ENCODE assay signal across 21 cellular contexts in the genomic region with DNA sequence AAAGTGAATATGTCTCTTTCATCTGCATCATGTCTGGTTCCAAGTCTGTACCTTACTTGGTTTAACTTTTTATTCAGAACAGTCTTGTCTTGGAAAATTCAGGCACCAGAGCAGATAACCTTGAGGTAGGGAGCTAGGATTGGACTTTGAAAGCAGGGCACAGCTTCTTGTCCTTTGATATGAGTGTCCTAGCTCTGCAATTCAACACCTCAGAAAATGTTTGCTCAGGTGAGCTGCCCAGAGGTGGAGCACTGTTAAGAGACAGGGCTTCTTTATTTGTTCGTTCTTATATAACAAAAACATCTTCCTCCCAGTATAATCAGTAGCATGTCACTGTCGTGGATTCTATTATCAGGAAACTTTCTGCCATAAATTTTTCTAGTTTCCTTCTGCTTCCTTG.
DNase-seq lines count a peak whose midpoint lies in the region; ATAC-seq and TF ChIP-seq lines count a peak whose summit lies in the region.
"Had no signal": no experiment of that assay in that cellular context is flagged by ENCODE, and none has a peak within 500 bp of the region (broad histone marks: within the 10 kb centered on the region; RNA-seq: fewer than 3 reads in every experiment).

No MANE protein-coding gene starts in this region.

- no peaks in the 10 kb centered on the region for H3K36me3 ChIP-seq in colonic mucosa
- H3K36me3 ChIP-seq: suprapubic skin had no signal

- H3K9me3 Mint-ChIP-seq in stimulated activated naive B cell treated with anti-CD40 and anti-IgM and Interleukin-4, amounts not matched to agents 10 μg/mL and 1 μg/mL and 100 μg/mL, for 72 hours, result no peaks in the 10 kb centered on the region
- H3K9me3 Mint-ChIP-seq: activated naive CD4-positive, alpha-beta T cell treated with anti-CD3 and anti-CD28 coated beads for 36 hours; naive B cell had no signal

- H3K9me3 ChIP-seq in colonic mucosa, result no peaks in the 10 kb centered on the region
- H3K9me3 ChIP-seq: BLaER1 treated with 17β-estradiol and CSF1 and Interleukin-3, amounts not matched to agents 10 nM and 100 nM; suprapubic skin had no signal

- DNase-seq in NCI-H748 (lab: John Stamatoyannopoulos, UW; ENCODE audit: unreplicated experiment) (peak; percentile 17), NCI-H748 treated with DMSO at 0.1 percent for 48 hours (lab: John Stamatoyannopoulos, UW) (no peak), NCI-H345 (lab: John Stamatoyannopoulos, UW) (peak; percentile 12), colonic mucosa (peak; percentile 42), amniotic stem cell (lab: John Stamatoyannopoulos, UW) (no peak), NCI-H1105 (lab: John Stamatoyannopoulos, UW) (no peak)
- DNase-seq in stimulated activated naive B cell treated with anti-CD40 and anti-IgM and Interleukin-4, amounts not matched to agents 10 μg/mL and 1 μg/mL and 100 μg/mL, for 72 hours, result no peak
- DNase-seq: activated CD4-positive, alpha-beta T cell treated with anti-CD3 and anti-CD28 coated beads for 1 hour; activated naive CD4-positive, alpha-beta T cell treated with anti-CD3 and anti-CD28 coated beads for 36 hours; activated T-cell treated with anti-CD3 and anti-CD28 coated beads, Interleukin-2, amount 50 U/mL, for 48 hours; anterior cingulate cortex; central memory CD4-positive, alpha-beta T cell; foreskin melanocyte; GM23248; hippocampal formation; naive B cell; occipital lobe; right cardiac atrium had no signal

- ATAC-seq in stimulated activated naive B cell treated with anti-CD40 and anti-IgM and Interleukin-4, amounts not matched to agents 10 μg/mL and 1 μg/mL and 100 μg/mL, for 72 hours (replicated peaks), result no peak
- no peak for ATAC-seq in HG03175 (IDR thresholded peaks at IDR 0.05; ENCODE audit: unreplicated experiment)
- ATAC-seq: right cardiac atrium had no signal

- no peak overlapping the region for H3K4me3 ChIP-seq in colonic mucosa
- H3K4me3 ChIP-seq: BLaER1 treated with 17β-estradiol and CSF1 and Interleukin-3, amounts not matched to agents 10 nM and 100 nM; GM23248; suprapubic skin had no signal

- intact Hi-C loops in colonic mucosa (cut with DNase I), result no loop called here

- no peaks in the 10 kb centered on the region for H3K27me3 Mint-ChIP-seq in stimulated activated naive B cell treated with anti-CD40 and anti-IgM and Interleukin-4, amounts not matched to agents 10 μg/mL and 1 μg/mL and 100 μg/mL, for 72 hours
- H3K27me3 Mint-ChIP-seq: naive B cell had no signal

- no peak overlapping the region for H3K27ac ChIP-seq in colonic mucosa
- H3K27ac ChIP-seq: BLaER1 treated with 17β-estradiol and CSF1 and Interleukin-3, amounts not matched to agents 10 nM and 100 nM; GM23248; suprapubic skin had no signal

- H3K27me3 ChIP-seq in colonic mucosa, result no peaks in the 10 kb centered on the region
- H3K27me3 ChIP-seq: BLaER1 treated with 17β-estradiol and CSF1 and Interleukin-3, amounts not matched to agents 10 nM and 100 nM; suprapubic skin had no signal

- no peak for TF ChIP-seq CTCF in colonic mucosa (IDR thresholded peaks at IDR 0.05)

- H3K9ac ChIP-seq in colonic mucosa (ENCODE audit: low read depth in 2 of 2, low read length in 2 of 2), result no peak overlapping the region
- H3K9ac ChIP-seq: BLaER1 treated with 17β-estradiol and CSF1 and Interleukin-3, amounts not matched to agents 10 nM and 100 nM; GM23248 had no signal

- H3K36me3 Mint-ChIP-seq in stimulated activated naive B cell treated with anti-CD40 and anti-IgM and Interleukin-4, amounts not matched to agents 10 μg/mL and 1 μg/mL and 100 μg/mL, for 72 hours, result peaks cover 33 to 43% of the 10 kb centered on the region in 2 donors

- H3K4me1 ChIP-seq in colonic mucosa, result no peaks in the 10 kb centered on the region
- H3K4me1 ChIP-seq: suprapubic skin had no signal

- no peak overlapping the region for H3K4me3 Mint-ChIP-seq in stimulated activated naive B cell treated with anti-CD40 and anti-IgM and Interleukin-4, amounts not matched to agents 10 μg/mL and 1 μg/mL and 100 μg/mL, for 72 hours
- H3K4me3 Mint-ChIP-seq: activated naive CD4-positive, alpha-beta T cell treated with anti-CD3 and anti-CD28 coated beads for 36 hours had no signal

- H3K4me1 Mint-ChIP-seq in stimulated activated naive B cell treated with anti-CD40 and anti-IgM and Interleukin-4, amounts not matched to agents 10 μg/mL and 1 μg/mL and 100 μg/mL, for 72 hours, result peaks cover 24 to 49% of the 10 kb centered on the region in 2 donors

- peak overlapping the region; percentile 33 for H3K27ac Mint-ChIP-seq in stimulated activated naive B cell treated with anti-CD40 and anti-IgM and Interleukin-4, amounts not matched to agents 10 μg/mL and 1 μg/mL and 100 μg/mL, for 72 hours
- H3K27ac Mint-ChIP-seq: activated naive CD4-positive, alpha-beta T cell treated with anti-CD3 and anti-CD28 coated beads for 36 hours had no signal

Comparison
In these comparisons a context has a peak if more than half of its experiments do, and no peak if none do; other contexts are left out.
1. DNase-seq: peak in NCI-H748 (single experiment), NCI-H345 (single experiment) and colonic mucosa (single experiment); none in NCI-H748 treated with DMSO at 0.1 percent for 48 hours (single experiment), stimulated activated naive B cell treated with anti-CD40 and anti-IgM and Interleukin-4, amounts not matched to agents 10 μg/mL and 1 μg/mL and 100 μg/mL, for 72 hours (single experiment), amniotic stem cell (single experiment) and NCI-H1105 (single experiment).